32 cellular contexts compared by ENCODE assay signal in the genomic region with DNA sequence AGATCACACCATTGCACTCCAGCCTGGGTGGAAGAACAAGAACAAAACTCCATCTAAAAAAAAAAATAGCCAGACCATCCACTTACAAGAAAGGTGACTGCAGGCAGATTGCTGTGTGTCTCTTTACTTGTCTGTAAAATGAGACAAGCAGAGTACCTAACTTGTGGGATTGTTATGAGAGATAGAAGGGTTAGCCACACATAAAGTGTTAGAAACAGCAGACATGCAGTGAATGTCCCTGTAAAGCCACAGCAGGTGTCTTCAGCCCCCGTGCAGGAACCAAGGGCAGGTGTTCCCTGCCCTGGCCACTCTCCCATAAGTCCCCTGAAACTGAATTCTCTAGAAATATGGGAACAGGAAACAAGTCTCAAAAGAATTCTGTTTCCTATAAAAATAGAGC.
"Had no signal": no experiment of that assay in that cellular context is flagged by ENCODE, and none has a peak within 500 bp of the region (broad histone marks: within the 10 kb centered on the region; RNA-seq: fewer than 3 reads in every experiment).

No MANE protein-coding gene starts in this region.

- H3K4me1 Mint-ChIP-seq: activated CD4-positive, alpha-beta T cell treated with anti-CD3 and anti-CD28 coated beads for 36 hours; activated CD4-positive, alpha-beta T cell treated with anti-CD3 and anti-CD28 coated beads, Interleukin-2, amount 10 ng/mL, durations not matched to agents 24 days and 14 days; activated CD8-positive, alpha-beta memory T cell treated with anti-CD3 and anti-CD28 coated beads, Interleukin-2, amount 10 ng/mL, durations not matched to agents 7 days and 5 days; activated naive CD4-positive, alpha-beta T cell treated with anti-CD3 and anti-CD28 coated beads, Interleukin-2, amount 50 U/mL, for 24 hours; activated naive CD8-positive, alpha-beta T cell treated with anti-CD3 and anti-CD28 coated beads for 36 hours; activated naive CD8-positive, alpha-beta T cell treated with anti-CD3 and anti-CD28 coated beads, Interleukin-2, amount 50 U/mL, for 24 hours had no signal

- H3K9me3 Mint-ChIP-seq: activated CD4-positive, alpha-beta memory T cell treated with anti-CD3 and anti-CD28 coated beads for 36 hours; activated CD4-positive, alpha-beta T cell treated with anti-CD3 and anti-CD28 coated beads, Interleukin-2, amount 10 ng/mL, durations not matched to agents 24 days and 14 days; activated naive CD4-positive, alpha-beta T cell treated with anti-CD3 and anti-CD28 coated beads for 36 hours; activated naive CD4-positive, alpha-beta T cell treated with anti-CD3 and anti-CD28 coated beads, Interleukin-2, amount 50 U/mL, for 24 hours; activated naive CD8-positive, alpha-beta T cell treated with anti-CD3 and anti-CD28 coated beads for 36 hours; activated naive CD8-positive, alpha-beta T cell treated with anti-CD3 and anti-CD28 coated beads, Interleukin-2, amount 50 U/mL, for 24 hours; activated T-helper 1 cell treated with anti-CD3 and anti-CD28 coated beads, Interleukin-12 subunit alpha, Interleukin-12 subunit beta, Interleukin-2, Interleukin-4 antibody, amounts not matched to agents 30 ng/mL and 10 ng/mL and 1 ng/mL, durations not matched to agents 14 hours and 24 hours and 36 hours; activated T-helper 2 cell treated with anti-CD3 and anti-CD28 coated beads, Interferon-gamma antibody, Interleukin-2, Interleukin-4, amounts not matched to agents 10 μg/mL and 5 μg/mL and 100 μg/mL, durations not matched to agents 14 hours and 24 hours and 36 hours; effector memory CD8-positive, alpha-beta T cell had no signal

- H3K4me3 Mint-ChIP-seq: activated CD4-positive, alpha-beta memory T cell treated with anti-CD3 and anti-CD28 coated beads for 36 hours; activated CD4-positive, alpha-beta T cell treated with anti-CD3 and anti-CD28 coated beads for 36 hours; activated CD4-positive, alpha-beta T cell treated with anti-CD3 and anti-CD28 coated beads, Interleukin-2, amount 10 ng/mL, durations not matched to agents 24 days and 14 days; activated CD8-positive, alpha-beta memory T cell treated with anti-CD3 and anti-CD28 coated beads, Interleukin-2, amount 10 ng/mL, durations not matched to agents 7 days and 5 days; activated CD8-positive, alpha-beta T cell treated with anti-CD3 and anti-CD28 coated beads, Interleukin-2, amount 10 ng/mL, durations not matched to agents 7 days and 5 days; activated naive CD4-positive, alpha-beta T cell treated with anti-CD3 and anti-CD28 coated beads for 36 hours; activated naive CD4-positive, alpha-beta T cell treated with anti-CD3 and anti-CD28 coated beads, Interleukin-2, amount 50 U/mL, for 24 hours; activated naive CD8-positive, alpha-beta T cell treated with anti-CD3 and anti-CD28 coated beads for 36 hours; activated naive CD8-positive, alpha-beta T cell treated with anti-CD3 and anti-CD28 coated beads, Interleukin-2, amount 50 U/mL, for 24 hours; activated T-helper 1 cell treated with anti-CD3 and anti-CD28 coated beads, Interleukin-12 subunit alpha, Interleukin-12 subunit beta, Interleukin-2, Interleukin-4 antibody, amounts not matched to agents 30 ng/mL and 10 ng/mL and 1 ng/mL, durations not matched to agents 14 hours and 24 hours and 36 hours; effector memory CD8-positive, alpha-beta T cell had no signal

- ATAC-seq: activated CD4-positive, alpha-beta T cell treated with anti-CD3 and anti-CD28 coated beads for 36 hours; activated CD8-positive, alpha-beta memory T cell treated with anti-CD3 and anti-CD28 coated beads, Interleukin-2, amount 10 ng/mL, durations not matched to agents 7 days and 5 days; activated CD8-positive, alpha-beta T cell treated with anti-CD3 and anti-CD28 coated beads, Interleukin-2, amount 10 ng/mL, durations not matched to agents 7 days and 5 days; activated naive CD8-positive, alpha-beta T cell treated with anti-CD3 and anti-CD28 coated beads, Interleukin-2, amount 50 U/mL, for 24 hours; body of pancreas; effector memory CD8-positive, alpha-beta T cell; foreskin keratinocyte; gastrocnemius medialis; heart left ventricle had no signal

- H3K27ac Mint-ChIP-seq: activated CD4-positive, alpha-beta memory T cell treated with anti-CD3 and anti-CD28 coated beads for 36 hours; activated CD4-positive, alpha-beta T cell treated with anti-CD3 and anti-CD28 coated beads for 36 hours; activated CD4-positive, alpha-beta T cell treated with anti-CD3 and anti-CD28 coated beads, Interleukin-2, amount 10 ng/mL, durations not matched to agents 24 days and 14 days; activated CD8-positive, alpha-beta memory T cell treated with anti-CD3 and anti-CD28 coated beads, Interleukin-2, amount 10 ng/mL, durations not matched to agents 7 days and 5 days; activated CD8-positive, alpha-beta T cell treated with anti-CD3 and anti-CD28 coated beads, Interleukin-2, amount 10 ng/mL, durations not matched to agents 7 days and 5 days; activated naive CD4-positive, alpha-beta T cell treated with anti-CD3 and anti-CD28 coated beads for 36 hours; activated naive CD4-positive, alpha-beta T cell treated with anti-CD3 and anti-CD28 coated beads, Interleukin-2, amount 50 U/mL, for 24 hours; activated naive CD8-positive, alpha-beta T cell treated with anti-CD3 and anti-CD28 coated beads for 36 hours; activated naive CD8-positive, alpha-beta T cell treated with anti-CD3 and anti-CD28 coated beads, Interleukin-2, amount 50 U/mL, for 24 hours; activated T-helper 1 cell treated with anti-CD3 and anti-CD28 coated beads, Interleukin-12 subunit alpha, Interleukin-12 subunit beta, Interleukin-2, Interleukin-4 antibody, amounts not matched to agents 30 ng/mL and 10 ng/mL and 1 ng/mL, durations not matched to agents 14 hours and 24 hours and 36 hours; activated T-helper 2 cell treated with anti-CD3 and anti-CD28 coated beads, Interferon-gamma antibody, Interleukin-2, Interleukin-4, amounts not matched to agents 10 μg/mL and 5 μg/mL and 100 μg/mL, durations not matched to agents 14 hours and 24 hours and 36 hours; effector memory CD8-positive, alpha-beta T cell had no signal

- H3K27me3 Mint-ChIP-seq: activated CD4-positive, alpha-beta memory T cell treated with anti-CD3 and anti-CD28 coated beads for 36 hours; activated CD4-positive, alpha-beta T cell treated with anti-CD3 and anti-CD28 coated beads for 36 hours; activated naive CD4-positive, alpha-beta T cell treated with anti-CD3 and anti-CD28 coated beads, Interleukin-2, amount 50 U/mL, for 24 hours; activated naive CD8-positive, alpha-beta T cell treated with anti-CD3 and anti-CD28 coated beads for 36 hours had no signal

- H3K36me3 Mint-ChIP-seq: activated CD4-positive, alpha-beta memory T cell treated with anti-CD3 and anti-CD28 coated beads for 36 hours; activated CD8-positive, alpha-beta memory T cell treated with anti-CD3 and anti-CD28 coated beads, Interleukin-2, amount 10 ng/mL, durations not matched to agents 7 days and 5 days; activated naive CD4-positive, alpha-beta T cell treated with anti-CD3 and anti-CD28 coated beads, Interleukin-2, amount 50 U/mL, for 24 hours; activated naive CD8-positive, alpha-beta T cell treated with anti-CD3 and anti-CD28 coated beads for 36 hours had no signal

- DNase-seq: activated CD4-positive, alpha-beta memory T cell treated with anti-CD3 and anti-CD28 coated beads for 36 hours; activated CD4-positive, alpha-beta T cell treated with anti-CD3 and anti-CD28 coated beads for 36 hours; activated CD4-positive, alpha-beta T cell treated with anti-CD3 and anti-CD28 coated beads, Interleukin-2, amount 10 ng/mL, durations not matched to agents 24 days and 14 days; activated CD4-positive, CD25-positive, alpha-beta regulatory T cell; activated CD4-positive, CD25-positive, alpha-beta regulatory T cell treated with anti-CD3 and anti-CD28 coated beads, Interleukin-2, amount 50 U/mL, for 72 hours; activated CD8-positive, alpha-beta memory T cell treated with anti-CD3 and anti-CD28 coated beads, Interleukin-2, amount 10 ng/mL, durations not matched to agents 7 days and 5 days; activated CD8-positive, alpha-beta memory T cell treated with anti-CD3 and anti-CD28 coated beads, Interleukin-2, amount 50 U/mL, for 4 hours; activated CD8-positive, alpha-beta T cell treated with anti-CD3 and anti-CD28 coated beads, Interleukin-2, amount 10 ng/mL, durations not matched to agents 7 days and 5 days; activated effector memory CD4-positive, alpha-beta T cell treated with anti-CD3 and anti-CD28 coated beads, Interleukin-2, amount 50 U/mL, for 16 hours; activated naive CD4-positive, alpha-beta T cell treated with anti-CD3 and anti-CD28 coated beads for 36 hours; activated naive CD8-positive, alpha-beta T cell treated with anti-CD3 and anti-CD28 coated beads for 36 hours; activated naive CD8-positive, alpha-beta T cell treated with anti-CD3 and anti-CD28 coated beads, Interleukin-2, amount 50 U/mL, for 24 hours; activated T-cell treated with anti-CD3 and anti-CD28 coated beads, Interleukin-2, amount 50 U/mL, for 1 hour; activated T-cell treated with anti-CD3 and anti-CD28 coated beads, Interleukin-2, amount 50 U/mL, for 48 hours; adrenal gland; amygdala; aorta; body of pancreas; caudate nucleus; cortex of kidney; dermis blood vessel endothelial cell; effector CD4-positive, alpha-beta T cell; effector memory CD8-positive, alpha-beta T cell; erythroblast; foreskin keratinocyte; gastrocnemius medialis; glutamatergic neuron; heart left ventricle; T-helper 2 cell had no signal
